In genomic region chr6:87375315-87375714, GRCh38 we compare ENCODE assay signal across 16 cellular contexts. TPM values are rescaled to one million over a fixed set of nuclear protein-coding genes. Genes with fewer than 3 reads are reported as not detected.
DNase-seq lines count a peak whose midpoint lies in the region; ATAC-seq and TF ChIP-seq lines count a peak whose summit lies in the region.
"Had no signal": no experiment of that assay in that cellular context is flagged by ENCODE, and none has a peak within 500 bp of the region (broad histone marks: within the 10 kb centered on the region; RNA-seq: fewer than 3 reads in every experiment).

No MANE protein-coding gene starts in this region.

- H3K79me2 ChIP-seq in mammary epithelial cell (ENCODE audit: insufficient read depth, low read length), result no peaks in the 10 kb centered on the region

- peak; percentile 47 for DNase-seq in mammary epithelial cell
- DNase-seq in breast epithelium (ENCODE audit: low spot score in 2 of 2), result no peak
- peak; percentile 30 for DNase-seq in RWPE1 (ENCODE audit: low spot score)
- peak; percentile 25 to 60 for DNase-seq in foreskin keratinocyte
- DNase-seq in type B pancreatic cell (ENCODE audit: extremely low spot score, unreplicated experiment), result no peak
- DNase-seq: ACHN; AML-193; Caco-2; CD4-positive, alpha-beta T cell; GF-D8; H9 had no signal

- TF ChIP-seq CTCF in mammary epithelial cell (conservative IDR thresholded peaks at IDR 0.05 in 1 of 2, IDR thresholded peaks at IDR 0.05 in 1 of 2; ENCODE audit: extremely low read depth in 1 of 2, insufficient read depth in 1 of 2, low read depth in 1 of 2, low read length in 2 of 2) (no peak), breast epithelium (IDR thresholded peaks at IDR 0.05) (no peak), RWPE1 (conservative IDR thresholded peaks at IDR 0.05; ENCODE audit: low read depth) (no peak), foreskin keratinocyte (conservative IDR thresholded peaks at IDR 0.05) (peak; percentile 41), type B pancreatic cell (conservative IDR thresholded peaks at IDR 0.05) (no peak)

- ATAC-seq in foreskin keratinocyte (peak; percentile 77), HG02798 (IDR thresholded peaks at IDR 0.05; ENCODE audit: poor library complexity, unreplicated experiment) (no peak)

- no TSS peak for BruUV-seq in mammary epithelial cell (replicated peaks; lab: Mats Ljungman, UMichigan)

- peak overlapping the region; percentile 61 for H3K4me2 ChIP-seq in mammary epithelial cell (ENCODE audit: insufficient read depth, low read depth, low read length)

- POLR2A ChIA-PET in RWPE1 (lab: Yijun Ruan, JAX; ENCODE audit: low non-redundant PET), result no interaction called here

- H3K36me3 ChIP-seq in mammary epithelial cell (ENCODE audit: insufficient read depth, low read length), result no peaks in the 10 kb centered on the region
- H3K36me3 ChIP-seq in breast epithelium, result no peaks in the 10 kb centered on the region

- H3K9me3 Mint-ChIP-seq in type B pancreatic cell, result no peaks in the 10 kb centered on the region

- H3K27me3 ChIP-seq in mammary epithelial cell (ENCODE audit: insufficient read depth, low read length), result no peaks in the 10 kb centered on the region
- H3K27me3 ChIP-seq in breast epithelium, result no peaks in the 10 kb centered on the region
- H3K27me3 ChIP-seq in foreskin keratinocyte, result no peaks in the 10 kb centered on the region

- dilution Hi-C loops in mammary epithelial cell (cut with HindIII; ENCODE audit: low sequenced_read_pairs), result no loop called here

- no peaks in the 10 kb centered on the region for H4K20me1 ChIP-seq in mammary epithelial cell (ENCODE audit: insufficient read depth, low read length)

- no peaks in the 10 kb centered on the region for H3K27me3 Mint-ChIP-seq in type B pancreatic cell
- H3K27me3 Mint-ChIP-seq: CD4-positive, alpha-beta T cell had no signal

- no peak overlapping the region for H3K4me3 Mint-ChIP-seq in type B pancreatic cell
- H3K4me3 Mint-ChIP-seq: CD4-positive, alpha-beta T cell; H9 had no signal

- H3K4me1 ChIP-seq in mammary epithelial cell (ENCODE audit: insufficient read depth, low read length), result peaks cover 10% of the 10 kb centered on the region
- H3K4me1 ChIP-seq in breast epithelium, result no peaks in the 10 kb centered on the region
- H3K4me1 ChIP-seq in foreskin keratinocyte, result peaks cover 6% of the 10 kb centered on the region
- H3K4me1 ChIP-seq: Caco-2 had no signal

- H3K27ac Mint-ChIP-seq in type B pancreatic cell, result no peak overlapping the region
- H3K27ac Mint-ChIP-seq: CD4-positive, alpha-beta T cell; H9 had no signal

- H3K4me3 ChIP-seq in mammary epithelial cell (replicated peaks in 1 of 3; ENCODE audit: insufficient read depth in 1 of 3, low read depth in 2 of 3, low read length in 3 of 3) (no peak overlapping the region), breast epithelium (no peak overlapping the region)

- H2AFZ ChIP-seq in mammary epithelial cell (ENCODE audit: low read depth, low read length), result no peak overlapping the region

- H3K36me3 Mint-ChIP-seq in type B pancreatic cell, result peaks cover 4% of the 10 kb centered on the region

- no peak for TF ChIP-seq POLR2A in breast epithelium (IDR thresholded peaks at IDR 0.05)

- in situ Hi-C loops in mammary epithelial cell (cut with MboI; ENCODE audit: low sequenced_read_pairs in 2 of 2), result loop anchor here (25.0 kb wide), 2 partner anchors 238 to 437 kb away; no protein-coding TSS in a partner anchor

- intact Hi-C loops in mammary epithelial cell (cut with micrococcal nuclease) (loop anchor here (5.0 kb wide), 1 partner anchor 238 kb away; no protein-coding TSS in a partner anchor), breast epithelium (cut with DNase I; ENCODE audit: low total_unique reads) (no loop called here)

- H3K9me3 ChIP-seq in mammary epithelial cell (replicated peaks; ENCODE audit: insufficient read depth, low read length), result no peaks in the 10 kb centered on the region
- no peaks in the 10 kb centered on the region for H3K9me3 ChIP-seq in breast epithelium
- H3K9me3 ChIP-seq: Caco-2 had no signal

- no peak overlapping the region for H3K27ac ChIP-seq in mammary epithelial cell (ENCODE audit: insufficient read depth, low read depth, low read length)
- H3K27ac ChIP-seq in breast epithelium, result no peak overlapping the region
- H3K27ac ChIP-seq in RWPE1, result no peak overlapping the region
- H3K27ac ChIP-seq in foreskin keratinocyte, result no peak overlapping the region
- H3K27ac ChIP-seq: C4-2B had no signal

- 14% methylated on average over 2 of the region's 2 CpGs for WGBS in mammary epithelial cell (ENCODE audit: low coverage, missing lambda C conversion rate)

- H3K9ac ChIP-seq in mammary epithelial cell (ENCODE audit: insufficient read depth, low read length), result no peak overlapping the region

- H3K4me1 Mint-ChIP-seq in type B pancreatic cell (ENCODE audit: unreplicated experiment), result no peaks in the 10 kb centered on the region

- CTCF ChIA-PET in mammary epithelial cell (lab: Charles Lee; ENCODE audit: low non-redundant PET) (no interaction called here), RWPE1 (lab: Yijun Ruan, JAX) (interaction anchor here (1.0 kb wide), 1 partner anchor 18 kb away, joined by 3 read pairs; no protein-coding TSS in a partner anchor)

RNA-seq across cellular contexts. Expression of gene C6orf163, which starts 30.7 kb away (rescaled TPM):
- total RNA-seq in mammary epithelial cell (1 to 10 TPM; 1.4 to 2.5 TPM), breast epithelium (1 to 10 TPM; 3.5 to 6.2 (median 4.7) TPM), foreskin keratinocyte (0.78 and 0.92 TPM in 2 replicates), type B pancreatic cell (ENCODE audit: low replicate concordance) (3.3 and 4.7 TPM in 2 replicates)
- polyA plus RNA-seq in mammary epithelial cell (0.20 TPM), foreskin keratinocyte (0.54 and 0.69 TPM in 2 replicates)
- polyA minus RNA-seq in mammary epithelial cell, result not detected
- total RNA-seq: HT-29 had no signal

RNA-seq across cellular contexts. Expression of gene CFAP206, which starts 32.5 kb away (rescaled TPM):
- total RNA-seq in mammary epithelial cell (1 to 10 TPM in 1 of 2 donors, under 1 TPM in 1; 0.99 to 1.2 TPM), breast epithelium (1 to 10 TPM in 1 of 3 donors, under 1 TPM in 2; 0.64 to 2.0 (median 0.66) TPM), foreskin keratinocyte (0.17 and 0.18 TPM in 2 replicates), type B pancreatic cell (ENCODE audit: low replicate concordance) (2.1 and 5.0 TPM in 2 replicates)
- polyA plus RNA-seq in mammary epithelial cell (0.22 TPM), foreskin keratinocyte (0.10 and 0.11 TPM in 2 replicates)
- polyA minus RNA-seq in mammary epithelial cell, result not detected
- total RNA-seq: Caco-2, H1, H9, HT-29 had no signal
- polyA plus RNA-seq: H1 had no signal

RNA-seq across cellular contexts. Expression of gene GJB7, which starts 46.2 kb away (rescaled TPM):
- total RNA-seq in mammary epithelial cell, result not detected
- polyA plus RNA-seq in mammary epithelial cell, result not detected
- not detected for polyA minus RNA-seq in mammary epithelial cell
- total RNA-seq in breast epithelium, result not detected
- not detected in 2 replicates for total RNA-seq in foreskin keratinocyte
- not detected in 2 replicates for polyA plus RNA-seq in foreskin keratinocyte
- 0.67 TPM in 1 of 2 replicates, not detected in the other for total RNA-seq in type B pancreatic cell (ENCODE audit: low replicate concordance)
- total RNA-seq: CD4-positive, alpha-beta T cell; HT-29 had no signal
- polyA plus RNA-seq: BJ had no signal

RNA-seq across cellular contexts. Expression of gene SMIM8, which starts 52.9 kb away (rescaled TPM):
- 1 to 10 TPM; 6.9 to 8.7 TPM for total RNA-seq in mammary epithelial cell
- polyA plus RNA-seq in mammary epithelial cell, result 2.1 TPM
- polyA minus RNA-seq in mammary epithelial cell, result not detected
- 10 to 100 TPM in 2 of 3 donors, 1 to 10 TPM in 1; 9.6 to 17.9 (median 13.4) TPM for total RNA-seq in breast epithelium
- 3.5 and 3.9 TPM in 2 replicates for total RNA-seq in foreskin keratinocyte
- 4.1 and 4.3 TPM in 2 replicates for polyA plus RNA-seq in foreskin keratinocyte
- total RNA-seq in type B pancreatic cell (ENCODE audit: low replicate concordance), result 15.0 and 18.0 TPM in 2 replicates

Comparison
In these comparisons a context has a peak if more than half of its experiments do, and no peak if none do; other contexts are left out.
1. DNase-seq: peak in mammary epithelial cell (single experiment), RWPE1 (single experiment) and foreskin keratinocyte (2 of 2); none in breast epithelium (0 of 2) and type B pancreatic cell (single experiment).